22 cellular contexts compared by ENCODE assay signal in the genomic region with DNA sequence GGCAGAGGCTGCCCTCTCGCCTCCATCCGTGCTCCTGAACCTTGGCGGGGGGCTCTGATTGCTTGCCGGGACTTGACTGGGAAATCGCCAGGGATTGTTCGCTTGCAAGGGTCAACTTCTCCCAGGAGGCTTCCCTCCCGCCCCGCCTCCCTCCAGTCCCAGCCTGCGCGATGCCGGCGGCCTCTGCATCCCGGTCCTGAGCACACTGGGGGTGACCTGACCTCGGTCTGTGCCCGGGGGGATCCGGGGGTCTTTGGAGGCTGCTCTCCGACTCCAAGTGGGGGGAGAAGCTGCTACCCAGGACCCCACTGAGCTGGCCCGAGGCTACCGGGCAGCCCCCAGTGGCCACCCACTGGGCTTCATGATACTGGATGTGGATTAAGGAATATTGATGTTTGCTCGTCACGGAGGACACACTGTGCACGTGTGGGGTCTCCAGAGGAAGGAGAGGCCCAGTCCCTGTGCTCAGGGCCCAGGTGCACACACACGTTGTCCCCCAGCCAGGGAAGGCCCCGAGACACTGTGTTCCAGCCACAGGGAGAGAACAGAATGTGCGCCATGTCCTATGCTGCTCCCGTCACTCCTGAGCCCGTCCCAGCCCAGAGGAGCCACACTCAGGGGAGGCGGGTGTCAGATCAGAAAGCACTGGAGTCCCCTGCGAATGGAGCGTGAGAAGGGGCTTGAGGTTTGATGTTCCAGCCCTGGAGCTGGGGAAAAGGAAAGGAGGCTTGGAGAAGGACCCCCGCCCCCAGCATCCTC. TPM values are rescaled to one million over a fixed set of nuclear protein-coding genes. Genes with fewer than 3 reads are reported as not detected.
DNase-seq lines count a peak whose midpoint lies in the region; ATAC-seq, FAIRE-seq and TF ChIP-seq lines count a peak whose summit lies in the region.
"Had no signal": no experiment of that assay in that cellular context is flagged by ENCODE, and none has a peak within 500 bp of the region (broad histone marks: within the 10 kb centered on the region; RNA-seq: fewer than 3 reads in every experiment).

No MANE protein-coding gene starts in this region.

- WGBS in SK-N-SH (ENCODE audit: low lambda C conversion rate) = 59% methylated on average over 22 of the region's 31 CpGs
- WGBS in HepG2 (ENCODE audit: low lambda C conversion rate) = 3% methylated on average over 21 of the region's 31 CpGs

- H3K27ac ChIP-seq in SK-N-SH (ENCODE audit: low read depth in 2 of 2, low read length in 1 of 2) = no peak overlapping the region
- H3K27ac ChIP-seq in RWPE2 (ENCODE audit: poor library complexity, severe bottlenecking) = no peak overlapping the region
- no peak overlapping the region for H3K27ac ChIP-seq in HepG2 (ENCODE audit: extremely low read length, insufficient read depth, low read length)
- H3K27ac ChIP-seq: 22Rv1 had no signal

- TF ChIP-seq POLR2A in HepG2 (IDR thresholded peaks at IDR 0.05; ENCODE audit: insufficient read depth in 1 of 2, low read depth in 2 of 2, low read length in 2 of 2) = no peak

- H3K27me3 Mint-ChIP-seq in activated T-helper 1 cell treated with anti-CD3 and anti-CD28 coated beads, Interleukin-12 subunit alpha, Interleukin-12 subunit beta, Interleukin-2, Interleukin-4 antibody, amounts not matched to agents 30 ng/mL and 10 ng/mL and 1 ng/mL, durations not matched to agents 14 hours and 24 hours and 36 hours (ENCODE audit: insufficient read depth) = peaks cover 6% of the 10 kb centered on the region

- intact Hi-C loops in HepG2 (cut with micrococcal nuclease; ENCODE audit: unreplicated experiment) = no loop called here
- intact Hi-C loops in activated T-helper 1 cell treated with anti-CD3 and anti-CD28 coated beads, Interleukin-12 subunit alpha, Interleukin-12 subunit beta, Interleukin-2, Interleukin-4 antibody, amounts not matched to agents 30 ng/mL and 10 ng/mL and 1 ng/mL, durations not matched to agents 14 hours and 24 hours and 36 hours (cut with micrococcal nuclease) = no loop called here

- H3K4me2 ChIP-seq in SK-N-SH (no peak overlapping the region), HepG2 (ENCODE audit: low read depth, low read length) (no peak overlapping the region)

- no peak for FAIRE-seq in HepG2 (lab: Jason Lieb, UNC)
- FAIRE-seq: GM12878 had no signal

- H3K27ac Mint-ChIP-seq in activated T-helper 1 cell treated with anti-CD3 and anti-CD28 coated beads, Interleukin-12 subunit alpha, Interleukin-12 subunit beta, Interleukin-2, Interleukin-4 antibody, amounts not matched to agents 30 ng/mL and 10 ng/mL and 1 ng/mL, durations not matched to agents 14 hours and 24 hours and 36 hours = no peak overlapping the region
- H3K27ac Mint-ChIP-seq: CD8-positive, alpha-beta memory T cell had no signal

- H3K79me2 ChIP-seq in SK-N-SH (ENCODE audit: insufficient read depth) (no peaks in the 10 kb centered on the region), HepG2 (ENCODE audit: insufficient read depth, low read length) (no peaks in the 10 kb centered on the region)

- no peaks in the 10 kb centered on the region for H3K9me2 ChIP-seq in SK-N-SH

- TF ChIP-seq CTCF in SK-N-SH (IDR thresholded peaks at IDR 0.05) (no peak), RWPE2 (IDR thresholded peaks at IDR 0.05; ENCODE audit: poor library complexity, severe bottlenecking) (no peak), HepG2 (CRISPR knock-in tag; IDR thresholded peaks at IDR 0.05) (no peak)

- ATAC-seq in SK-N-SH treated with all-trans-retinoic acid at 6 μM for 48 hours (no peak), RWPE2 (ENCODE audit: low read depth) (no peak), HepG2 (no peak), GM18907 (IDR thresholded peaks at IDR 0.05; ENCODE audit: unreplicated experiment) (no peak)
- ATAC-seq: GM12878 had no signal

- H2AFZ ChIP-seq in SK-N-SH (ENCODE audit: low read depth) (no peak overlapping the region), HepG2 (ENCODE audit: low read length) (no peak overlapping the region)

- peaks cover 56% of the 10 kb centered on the region for H3K27me3 ChIP-seq in SK-N-SH (ENCODE audit: insufficient read depth)
- H3K27me3 ChIP-seq in RWPE2 (ENCODE audit: insufficient read depth, poor library complexity, severe bottlenecking) = peaks cover 57% of the 10 kb centered on the region
- H3K27me3 ChIP-seq in HepG2 (ENCODE audit: control insufficient read depth in 1 of 2, insufficient read depth in 2 of 2, low read length in 2 of 2) = peaks cover 18 to 76% of the 10 kb centered on the region in 2 experiments; a peak in 4 of 5 replicates

- POLR2A ChIA-PET in SK-N-SH (lab: Yijun Ruan, JAX) (no interaction called here), HepG2 (lab: Yijun Ruan, JAX) (no interaction called here)

- no peaks in the 10 kb centered on the region for H4K20me1 ChIP-seq in SK-N-SH (ENCODE audit: insufficient read depth)
- H4K20me1 ChIP-seq in HepG2 (ENCODE audit: insufficient read depth, low read length) = no peaks in the 10 kb centered on the region

- H3K4me3 ChIP-seq in SK-N-SH (ENCODE audit: low read depth in 2 of 2, low read length in 1 of 2) = no peak overlapping the region
- no peak overlapping the region for H3K4me3 ChIP-seq in RWPE2 (ENCODE audit: severe bottlenecking)
- no peak overlapping the region for H3K4me3 ChIP-seq in HepG2 (replicated peaks in 1 of 3; ENCODE audit: insufficient read depth in 1 of 3, low read depth in 2 of 3, low read length in 3 of 3)
- H3K4me3 ChIP-seq: GM12878 had no signal

- H3K9me3 Mint-ChIP-seq in activated T-helper 1 cell treated with anti-CD3 and anti-CD28 coated beads, Interleukin-12 subunit alpha, Interleukin-12 subunit beta, Interleukin-2, Interleukin-4 antibody, amounts not matched to agents 30 ng/mL and 10 ng/mL and 1 ng/mL, durations not matched to agents 14 hours and 24 hours and 36 hours = peaks cover under 1% of the 10 kb centered on the region

- H3K4me1 ChIP-seq in SK-N-SH (ENCODE audit: control insufficient read depth in 1 of 2, insufficient read depth in 2 of 2, low read depth in 1 of 2, low read length in 1 of 2) = no peaks in the 10 kb centered on the region
- no peaks in the 10 kb centered on the region for H3K4me1 ChIP-seq in RWPE2 (ENCODE audit: insufficient read depth, poor library complexity, severe bottlenecking)
- H3K4me1 ChIP-seq in HepG2 (ENCODE audit: insufficient read depth, low read length) = no peaks in the 10 kb centered on the region

- no TSS peak for BruUV-seq in HepG2 (replicated peaks; lab: Mats Ljungman, UMichigan)

- H3K36me3 ChIP-seq in SK-N-SH (replicated peaks in 1 of 2; ENCODE audit: control insufficient read depth in 1 of 2, insufficient read depth in 2 of 2, low read length in 1 of 2) = no peaks in the 10 kb centered on the region
- H3K36me3 ChIP-seq in RWPE2 (ENCODE audit: low read depth) = no peaks in the 10 kb centered on the region
- no peaks in the 10 kb centered on the region for H3K36me3 ChIP-seq in HepG2 (replicated peaks in 1 of 2; ENCODE audit: control insufficient read depth in 1 of 2, insufficient read depth in 2 of 2, low read length in 2 of 2)

- no peak for TF ChIP-seq EP300 in SK-N-SH (IDR thresholded peaks at IDR 0.05; ENCODE audit: borderline replicate concordance in 1 of 2, low read depth in 1 of 2, low read length in 1 of 2)
- no peak for TF ChIP-seq EP300 in HepG2 (IDR thresholded peaks at IDR 0.05; ENCODE audit: low read depth in 2 of 2, low read length in 2 of 2)
- no peak for TF ChIP-seq EP300 in HepG2 (CRISPR knock-in tag; IDR thresholded peaks at IDR 0.05; ENCODE audit: borderline replicate concordance)

- CTCF ChIA-PET in SK-N-SH (lab: Yijun Ruan, JAX) (interaction anchor here (0.6 kb wide), 1 partner anchor 290 kb away, joined by 3 read pairs; no protein-coding TSS in a partner anchor), HepG2 (lab: Yijun Ruan, JAX; ENCODE audit: low intra/inter-chr PET ratio, low total read pairs) (no interaction called here)

- no peaks in the 10 kb centered on the region for H3K36me3 Mint-ChIP-seq in activated T-helper 1 cell treated with anti-CD3 and anti-CD28 coated beads, Interleukin-12 subunit alpha, Interleukin-12 subunit beta, Interleukin-2, Interleukin-4 antibody, amounts not matched to agents 30 ng/mL and 10 ng/mL and 1 ng/mL, durations not matched to agents 14 hours and 24 hours and 36 hours (ENCODE audit: low read depth)
- H3K36me3 Mint-ChIP-seq: CD8-positive, alpha-beta memory T cell had no signal

- H3K9ac ChIP-seq in SK-N-SH = no peak overlapping the region
- H3K9ac ChIP-seq in HepG2 (ENCODE audit: insufficient read depth, low read depth, low read length) = no peak overlapping the region

- DNase-seq in SK-N-SH (peak; percentile 30), RWPE2 (ENCODE audit: low spot score) (peak; percentile 47), HepG2 (ENCODE audit: low spot score) (no peak), retina (peak; percentile 56), C1 segment of cervical spinal cord (lab: John Stamatoyannopoulos, UW) (no peak)
- no peak for DNase-seq in activated T-helper 1 cell treated with anti-CD3 and anti-CD28 coated beads, Interleukin-12 subunit alpha, Interleukin-12 subunit beta, Interleukin-2, Interleukin-4 antibody, amounts not matched to agents 30 ng/mL and 10 ng/mL and 1 ng/mL, durations not matched to agents 14 hours and 24 hours and 36 hours (ENCODE audit: low spot score)
- DNase-seq: CD8-positive, alpha-beta memory T cell; DMS79 treated with DMSO at 0.1 percent for 48 hours; NCI-H1417; NCI-H1930; NK-92 treated with Interleukin-12 subunit alpha and Interleukin-12 subunit beta, amount 100 ng/mL, for 24 hours; SHP77 treated with DMSO at 0.1 percent for 48 hours had no signal

- TF ChIP-seq RAD21 in SK-N-SH (IDR thresholded peaks at IDR 0.05; ENCODE audit: low read length) (no peak), HepG2 (CRISPR knock-in tag; IDR thresholded peaks at IDR 0.05) (no peak)

- no peaks in the 10 kb centered on the region for H3K9me3 ChIP-seq in SK-N-SH
- H3K9me3 ChIP-seq in RWPE2 (ENCODE audit: severe bottlenecking) = no peaks in the 10 kb centered on the region
- H3K9me3 ChIP-seq in HepG2 (ENCODE audit: low read length) = no peaks in the 10 kb centered on the region

- in situ Hi-C loops in HepG2 (cut with HindIII; ENCODE audit: extremely low pct_ligation_motif_present, low pct_unique_long_range_greater_than_20kb) = no loop called here

- no peaks in the 10 kb centered on the region for H3K4me1 Mint-ChIP-seq in activated T-helper 1 cell treated with anti-CD3 and anti-CD28 coated beads, Interleukin-12 subunit alpha, Interleukin-12 subunit beta, Interleukin-2, Interleukin-4 antibody, amounts not matched to agents 30 ng/mL and 10 ng/mL and 1 ng/mL, durations not matched to agents 14 hours and 24 hours and 36 hours (ENCODE audit: low read depth)
- H3K4me1 Mint-ChIP-seq: CD8-positive, alpha-beta memory T cell had no signal

- no peak overlapping the region for H3K4me3 Mint-ChIP-seq in activated T-helper 1 cell treated with anti-CD3 and anti-CD28 coated beads, Interleukin-12 subunit alpha, Interleukin-12 subunit beta, Interleukin-2, Interleukin-4 antibody, amounts not matched to agents 30 ng/mL and 10 ng/mL and 1 ng/mL, durations not matched to agents 14 hours and 24 hours and 36 hours
- H3K4me3 Mint-ChIP-seq: CD8-positive, alpha-beta memory T cell had no signal

- H3F3A ChIP-seq in SK-N-SH (replicated peaks; ENCODE audit: insufficient read depth) = no peaks in the 10 kb centered on the region

RNA-seq across cellular contexts. Expression of gene NKX1-1, which starts 55.9 kb away (rescaled TPM):
- not detected in 2 replicates for polyA plus RNA-seq in SK-N-SH (2012; rRNA removed)
- polyA plus RNA-seq in SK-N-SH (2012; cell fraction: cytosol; rRNA removed) = not detected in 2 replicates
- polyA plus RNA-seq in SK-N-SH (2012; cell fraction: nucleus; rRNA removed) = not detected in 2 replicates
- not detected in 2 replicates for total RNA-seq in HepG2 (2016; rRNA removed; fragmentation: Illumina TruSeq; extraction: Trizol)
- not detected in 2 replicates for total RNA-seq in HepG2 (2016; cell fraction: cytosol; rRNA removed; fragmentation: Illumina TruSeq; extraction: Trizol; ENCODE audit: low read depth)
- not detected in 2 replicates for total RNA-seq in HepG2 (2016; cell fraction: insoluble cytoplasmic fraction; rRNA removed; fragmentation: Illumina TruSeq; extraction: Trizol)
- total RNA-seq in HepG2 (2016; cell fraction: membrane; rRNA removed; fragmentation: Illumina TruSeq; extraction: Trizol) = not detected in 2 replicates
- total RNA-seq in HepG2 (2016; cell fraction: nucleus; rRNA removed; fragmentation: Illumina TruSeq; extraction: Trizol) = not detected in 2 replicates
- polyA plus RNA-seq in HepG2 (2011; rRNA removed) = not detected in 2 replicates
- polyA plus RNA-seq in HepG2 (2011; cell fraction: cytosol; rRNA removed) = not detected in 2 replicates
- not detected in 2 replicates for polyA plus RNA-seq in HepG2 (2011; cell fraction: nucleus; rRNA removed)
- polyA plus RNA-seq in HepG2 (2012) = not detected in 2 replicates
- polyA plus RNA-seq in HepG2 (2016; cell fraction: cytosol; fragmentation: Illumina TruSeq; extraction: Trizol; ENCODE audit: low read depth) = not detected in 2 replicates
- not detected in 2 replicates for polyA plus RNA-seq in HepG2 (2016; cell fraction: insoluble cytoplasmic fraction; fragmentation: Illumina TruSeq; extraction: Trizol; ENCODE audit: low read depth)
- not detected in 2 replicates for polyA plus RNA-seq in HepG2 (2016; cell fraction: membrane; fragmentation: Illumina TruSeq; extraction: Trizol; ENCODE audit: low read depth)
- not detected in 2 replicates for polyA plus RNA-seq in HepG2 (2016; cell fraction: nucleus; fragmentation: Illumina TruSeq; extraction: Trizol; ENCODE audit: insufficient read depth, low read depth)
- not detected in 2 replicates for polyA minus RNA-seq in HepG2 (2011; rRNA and poly(A)+ RNA removed; ENCODE audit: low replicate concordance)
- polyA minus RNA-seq in HepG2 (2011; cell fraction: cytosol; rRNA and poly(A)+ RNA removed) = not detected in 2 replicates
- polyA minus RNA-seq in HepG2 (2011; cell fraction: nucleus; rRNA and poly(A)+ RNA removed) = not detected in 2 replicates
- total RNA-seq in activated T-helper 1 cell treated with anti-CD3 and anti-CD28 coated beads, Interleukin-12 subunit alpha, Interleukin-12 subunit beta, Interleukin-2, Interleukin-4 antibody, amounts not matched to agents 30 ng/mL and 10 ng/mL and 1 ng/mL, durations not matched to agents 14 hours and 24 hours and 36 hours = not detected in 2 replicates
- total RNA-seq: CD8-positive, alpha-beta memory T cell; G401; GM12878; H4; HT1080; OCI-LY7 had no signal
- polyA plus RNA-seq: AG04450; BJ; CD8-positive, alpha-beta memory T cell; GM12878 had no signal

Comparison
In these comparisons a context has a peak if more than half of its experiments do, and no peak if none do; other contexts are left out.
1. DNase-seq: peak in SK-N-SH (single experiment), RWPE2 (single experiment) and retina (single experiment); none in HepG2 (single experiment), C1 segment of cervical spinal cord (0 of 14) and activated T-helper 1 cell treated with anti-CD3 and anti-CD28 coated beads, Interleukin-12 subunit alpha, Interleukin-12 subunit beta, Interleukin-2, Interleukin-4 antibody, amounts not matched to agents 30 ng/mL and 10 ng/mL and 1 ng/mL, durations not matched to agents 14 hours and 24 hours and 36 hours (single experiment).